Comparison of ENCODE assay signal across 10 cellular contexts in genomic region chr17:64084086-64084939, GRCh38. TPM values are rescaled to one million over a fixed set of nuclear protein-coding genes. Genes with fewer than 3 reads are reported as not detected.
A peak's percentile ranks its signal among the peaks of the same experiment; 100 is the strongest.
DNase-seq lines count a peak whose midpoint lies in the region; ATAC-seq, FAIRE-seq and TF ChIP-seq lines count a peak whose summit lies in the region.
"Had no signal": no experiment of that assay in that cellular context is flagged by ENCODE, and none has a peak within 500 bp of the region (broad histone marks: within the 10 kb centered on the region; RNA-seq: fewer than 3 reads in every experiment).

No MANE protein-coding gene starts in this region.

- H3K27ac Mint-ChIP-seq in astrocyte (ENCODE audit: unreplicated experiment): no peak overlapping the region
- no peak overlapping the region for H3K27ac Mint-ChIP-seq in stimulated activated memory B cell treated with anti-CD40 and anti-IgM and Interleukin-4, amounts not matched to agents 10 μg/mL and 1 μg/mL and 100 μg/mL, for 72 hours
- H3K27ac Mint-ChIP-seq: activated naive CD4-positive, alpha-beta T cell treated with anti-CD3 and anti-CD28 coated beads, Interleukin-2, amount 50 U/mL, for 24 hours had no signal

- FAIRE-seq in astrocyte (lab: Jason Lieb, UNC) (no peak), HTR-8/SVneo (lab: Jason Lieb, UNC) (no peak)

- H2BK5ac ChIP-seq in mesenchymal stem cell (ENCODE audit: low read depth, low read length, poor library complexity, severe bottlenecking) (no peak overlapping the region), neuronal stem cell (ENCODE audit: low read length) (no peak overlapping the region)

- TF ChIP-seq CTCF in astrocyte (IDR thresholded peaks at IDR 0.05; ENCODE audit: insufficient read depth, low read depth, low read length): no peak

- H3K4me1 ChIP-seq in astrocyte (ENCODE audit: insufficient read depth, low read length) (peaks cover 14% of the 10 kb centered on the region), mesenchymal stem cell (ENCODE audit: control insufficient read depth, insufficient read depth, low read depth, low read length) (peaks cover 4% of the 10 kb centered on the region), neuronal stem cell (ENCODE audit: control insufficient read depth in 2 of 2, insufficient read depth in 1 of 2, low read depth in 1 of 2, low read length in 2 of 2) (peaks cover 1 to 5% of the 10 kb centered on the region in 2 donors)

- H2AFZ ChIP-seq in astrocyte (ENCODE audit: low read depth, low read length) (no peak overlapping the region), mesenchymal stem cell (ENCODE audit: low read depth, low read length) (no peak overlapping the region), neuronal stem cell (ENCODE audit: low read length) (no peak overlapping the region)

- H4K91ac ChIP-seq in mesenchymal stem cell (ENCODE audit: low read length) (no peak overlapping the region), neuronal stem cell (ENCODE audit: low read depth, low read length, poor library complexity) (no peak overlapping the region)

- no peaks in the 10 kb centered on the region for H3K27me3 Mint-ChIP-seq in astrocyte (ENCODE audit: low read depth, unreplicated experiment)
- H3K27me3 Mint-ChIP-seq in stimulated activated memory B cell treated with anti-CD40 and anti-IgM and Interleukin-4, amounts not matched to agents 10 μg/mL and 1 μg/mL and 100 μg/mL, for 72 hours: no peaks in the 10 kb centered on the region
- H3K27me3 Mint-ChIP-seq: activated naive CD4-positive, alpha-beta T cell treated with anti-CD3 and anti-CD28 coated beads, Interleukin-2, amount 50 U/mL, for 24 hours had no signal

- H3K9ac ChIP-seq in astrocyte (ENCODE audit: low read length) (no peak overlapping the region), mesenchymal stem cell (ENCODE audit: low read length) (no peak overlapping the region), neuronal stem cell (ENCODE audit: low read depth, low read length, poor library complexity) (no peak overlapping the region)

- no peak overlapping the region for H3K4me3 ChIP-seq in astrocyte (ENCODE audit: insufficient read depth, low read depth, low read length)
- H3K4me3 ChIP-seq in mesenchymal stem cell (ENCODE audit: insufficient read depth in 1 of 2, low read depth in 1 of 2, low read length in 2 of 2): no peak overlapping the region
- no peak overlapping the region for H3K4me3 ChIP-seq in neuronal stem cell (ENCODE audit: low read length in 2 of 2)

- peaks cover 12% of the 10 kb centered on the region for H3K79me1 ChIP-seq in mesenchymal stem cell (replicated peaks; ENCODE audit: low read length, poor library complexity, severe bottlenecking)
- H3K79me1 ChIP-seq in neuronal stem cell (ENCODE audit: low read depth, low read length): no peaks in the 10 kb centered on the region

- H3K4ac ChIP-seq in mesenchymal stem cell (ENCODE audit: low read depth in 1 of 2, low read length in 2 of 2) (no peak overlapping the region), neuronal stem cell (ENCODE audit: low read length) (no peak overlapping the region)

- no peak overlapping the region for H3K14ac ChIP-seq in mesenchymal stem cell (ENCODE audit: low read length in 2 of 2)
- H3K14ac ChIP-seq in neuronal stem cell (ENCODE audit: low read length): no peak overlapping the region

- peaks cover 18% of the 10 kb centered on the region for H3K4me1 Mint-ChIP-seq in astrocyte (ENCODE audit: low read depth, unreplicated experiment)
- peaks cover 7% of the 10 kb centered on the region for H3K4me1 Mint-ChIP-seq in stimulated activated memory B cell treated with anti-CD40 and anti-IgM and Interleukin-4, amounts not matched to agents 10 μg/mL and 1 μg/mL and 100 μg/mL, for 72 hours

- H3K27me3 ChIP-seq in astrocyte (ENCODE audit: insufficient read depth, low read length): no peaks in the 10 kb centered on the region
- no peaks in the 10 kb centered on the region for H3K27me3 ChIP-seq in mesenchymal stem cell (ENCODE audit: control insufficient read depth in 1 of 2, insufficient read depth in 1 of 2, low read length in 2 of 2)
- no peaks in the 10 kb centered on the region for H3K27me3 ChIP-seq in neuronal stem cell (ENCODE audit: control insufficient read depth in 3 of 3, insufficient read depth in 3 of 3, low read depth in 1 of 3, low read length in 3 of 3)

- no peak overlapping the region for H3K4me3 Mint-ChIP-seq in astrocyte (ENCODE audit: unreplicated experiment)
- H3K4me3 Mint-ChIP-seq in stimulated activated memory B cell treated with anti-CD40 and anti-IgM and Interleukin-4, amounts not matched to agents 10 μg/mL and 1 μg/mL and 100 μg/mL, for 72 hours: no peak overlapping the region
- H3K4me3 Mint-ChIP-seq: activated naive CD4-positive, alpha-beta T cell treated with anti-CD3 and anti-CD28 coated beads, Interleukin-2, amount 50 U/mL, for 24 hours had no signal

- peaks cover 24% of the 10 kb centered on the region for H4K20me1 ChIP-seq in astrocyte (ENCODE audit: insufficient read depth, low read length)

- H3K36me3 Mint-ChIP-seq in astrocyte (ENCODE audit: low read depth, unreplicated experiment): peaks cover 9% of the 10 kb centered on the region
- H3K36me3 Mint-ChIP-seq in stimulated activated memory B cell treated with anti-CD40 and anti-IgM and Interleukin-4, amounts not matched to agents 10 μg/mL and 1 μg/mL and 100 μg/mL, for 72 hours: no peaks in the 10 kb centered on the region

- H3K4me2 ChIP-seq in astrocyte (ENCODE audit: low read length) (no peak overlapping the region), mesenchymal stem cell (ENCODE audit: low read length, poor library complexity, severe bottlenecking) (no peak overlapping the region), neuronal stem cell (ENCODE audit: insufficient read depth, low read length, poor library complexity, severe bottlenecking) (no peak overlapping the region)

- H3K36me3 ChIP-seq in astrocyte (ENCODE audit: insufficient read depth, low read length) (peaks cover 3% of the 10 kb centered on the region), mesenchymal stem cell (ENCODE audit: control insufficient read depth in 1 of 2, insufficient read depth in 2 of 2, low read depth in 1 of 2, low read length in 2 of 2) (peaks cover 0 to 10% of the 10 kb centered on the region in 2 experiments), neuronal stem cell (replicated peaks in 1 of 2; ENCODE audit: control insufficient read depth in 2 of 2, insufficient read depth in 2 of 2, low read length in 2 of 2) (no peaks in the 10 kb centered on the region)

- no peak for ATAC-seq in stimulated activated memory B cell treated with anti-CD40 and anti-IgM and Interleukin-4, amounts not matched to agents 10 μg/mL and 1 μg/mL and 100 μg/mL, for 72 hours

- H2BK12ac ChIP-seq in mesenchymal stem cell (ENCODE audit: low read length in 2 of 2) (peak overlapping the region in 1 of 2 experiments; percentile 29), neuronal stem cell (ENCODE audit: low read length) (no peak overlapping the region)

- H3K23ac ChIP-seq in mesenchymal stem cell (ENCODE audit: low read length in 2 of 2) (no peak overlapping the region), neuronal stem cell (ENCODE audit: low read depth, low read length, poor library complexity) (no peak overlapping the region)

- H2AK5ac ChIP-seq in mesenchymal stem cell (ENCODE audit: low read length, severe bottlenecking): no peak overlapping the region
- H2AK5ac ChIP-seq in neuronal stem cell (ENCODE audit: low read depth, low read length): no peak overlapping the region

- no peak overlapping the region for H3K18ac ChIP-seq in mesenchymal stem cell (ENCODE audit: low read depth in 1 of 2, low read length in 2 of 2)
- H3K18ac ChIP-seq in neuronal stem cell (ENCODE audit: low read length): no peak overlapping the region

- H3K27ac ChIP-seq in astrocyte (ENCODE audit: low read depth, low read length): no peak overlapping the region
- H3K27ac ChIP-seq in mesenchymal stem cell (ENCODE audit: low read length, poor library complexity, severe bottlenecking): no peak overlapping the region
- H3K27ac ChIP-seq in neuronal stem cell (replicated peaks; ENCODE audit: low read length): no peak overlapping the region

- no peaks in the 10 kb centered on the region for H3K9me3 Mint-ChIP-seq in astrocyte (ENCODE audit: unreplicated experiment)
- no peaks in the 10 kb centered on the region for H3K9me3 Mint-ChIP-seq in stimulated activated memory B cell treated with anti-CD40 and anti-IgM and Interleukin-4, amounts not matched to agents 10 μg/mL and 1 μg/mL and 100 μg/mL, for 72 hours
- H3K9me3 Mint-ChIP-seq: activated naive CD4-positive, alpha-beta T cell treated with anti-CD3 and anti-CD28 coated beads, Interleukin-2, amount 50 U/mL, for 24 hours had no signal

- H2BK15ac ChIP-seq in mesenchymal stem cell (ENCODE audit: low read depth, poor library complexity, severe bottlenecking) (peak overlapping the region; percentile 84), neuronal stem cell (ENCODE audit: low read length) (no peak overlapping the region)

- peak overlapping the region; percentile 39 for H2BK120ac ChIP-seq in mesenchymal stem cell (ENCODE audit: low read depth, low read length)
- H2BK120ac ChIP-seq in neuronal stem cell (ENCODE audit: low read depth, low read length): no peak overlapping the region

- DNase-seq in COLO668 (lab: John Stamatoyannopoulos, UW; ENCODE audit: unreplicated experiment) (peak; percentile 9), M059J (ENCODE audit: low read depth) (peak; percentile 61), astrocyte (ENCODE audit: low read depth) (peak; percentile 54), mesenchymal stem cell (peak; percentile 68), neuronal stem cell (ENCODE audit: low spot score) (no peak), GM19238 (ENCODE audit: insufficient read length, low spot score) (no peak), HTR-8/SVneo (ENCODE audit: insufficient read length, low spot score) (no peak)
- DNase-seq: head of caudate nucleus had no signal

- WGBS in mesenchymal stem cell: 74% methylated on average over 9 of the region's 10 CpGs
- WGBS in neuronal stem cell (ENCODE audit: extremely low coverage in 2 of 2, insufficient read length in 2 of 2, insufficient replicate concordance in 1 of 2), 2 donors: no CpG with 5 or more reads among the region's 10 CpGs

- no peak overlapping the region for H4K8ac ChIP-seq in mesenchymal stem cell (ENCODE audit: low read length)
- no peak overlapping the region for H4K8ac ChIP-seq in neuronal stem cell (ENCODE audit: low read depth, low read length)

- H3K9me3 ChIP-seq in astrocyte (ENCODE audit: insufficient read depth, low read depth, low read length): no peaks in the 10 kb centered on the region
- no peaks in the 10 kb centered on the region for H3K9me3 ChIP-seq in mesenchymal stem cell (ENCODE audit: control insufficient read depth, low read length)
- no peaks in the 10 kb centered on the region for H3K9me3 ChIP-seq in neuronal stem cell (replicated peaks in 1 of 2; ENCODE audit: control insufficient read depth in 2 of 2, insufficient read depth in 1 of 2, low read depth in 1 of 2, low read length in 2 of 2)

- H3K79me2 ChIP-seq in astrocyte (ENCODE audit: insufficient read depth, low read length): no peaks in the 10 kb centered on the region

RNA-seq across cellular contexts. Expression of gene ERN1, which starts 45.6 kb away (rescaled TPM):
- total RNA-seq in M059J (2014; rRNA removed; shearing (Covaris generic)): 0.98 and 1.5 TPM in 2 replicates
- 9.1 and 11.7 TPM in 2 replicates for total RNA-seq in astrocyte
- polyA plus RNA-seq in mesenchymal stem cell (2013, experiment 1 of 2): 2.8 TPM
- polyA plus RNA-seq in mesenchymal stem cell (2013, experiment 2 of 2): 3.3 TPM
- 3.0 TPM for polyA plus RNA-seq in neuronal stem cell (2013, experiment 1 of 2)
- 2.7 TPM for polyA plus RNA-seq in neuronal stem cell (2013, experiment 2 of 2)

Comparison
In these comparisons a context has a peak if more than half of its experiments do, and no peak if none do; other contexts are left out.
1. DNase-seq: peak in COLO668 (single experiment), M059J (single experiment), astrocyte (single experiment) and mesenchymal stem cell (single experiment); none in neuronal stem cell (single experiment), GM19238 (single experiment) and HTR-8/SVneo (single experiment).